Comparison of ENCODE assay signal across 1 cellular context in genomic region chr18:32373995-32374394, GRCh38.
TF ChIP-seq lines count a peak whose summit lies in the region.

No MANE protein-coding gene starts in this region.

TF ChIP-seq in HEK293, 187 proteins besides CTCF, POLR2A, EP300 and RAD21 (continued from another document and continues in another):
- TF ChIP-seq PRDM2 (tag by site-specific recombination; IDR thresholded peaks at IDR 0.05; ENCODE audit: borderline replicate concordance) (no peak), HOXD13 (CRISPR knock-in tag; IDR thresholded peaks at IDR 0.05; ENCODE audit: borderline replicate concordance) (no peak), MZF1 (tag by site-specific recombination; IDR thresholded peaks at IDR 0.05; ENCODE audit: borderline replicate concordance) (0 out of 2 replicates have a peak, but pooled peaks have one; percentile 15), KLF10 (tag by site-specific recombination; IDR thresholded peaks at IDR 0.05) (0 out of 2 replicates have a peak, but pooled peaks have one; percentile 31), ZSCAN23 (tag by site-specific recombination; IDR thresholded peaks at IDR 0.05) (no peak), BCL6B (tag by site-specific recombination; IDR thresholded peaks at IDR 0.05) (peak; percentile 74; the same call in 1 of the 2 replicates), ZNF214 (tag by site-specific recombination; IDR thresholded peaks at IDR 0.05; ENCODE audit: borderline replicate concordance) (no peak), ZBTB17 (tag by site-specific recombination; IDR thresholded peaks at IDR 0.05) (peak; percentile 70), ZNF416 (tag by site-specific recombination; IDR thresholded peaks at IDR 0.05) (no peak), ZNF184 (tag by site-specific recombination; IDR thresholded peaks at IDR 0.05) (0 out of 2 replicates have a peak, but pooled peaks have one; percentile 35), ZNF341 (tag by site-specific recombination; IDR thresholded peaks at IDR 0.05; ENCODE audit: low read depth) (no peak), HOXC10 (CRISPR knock-in tag; IDR thresholded peaks at IDR 0.05) (no peak), ZNF580 (tag by site-specific recombination; IDR thresholded peaks at IDR 0.05) (0 out of 2 replicates have a peak, but pooled peaks have one; percentile 29), PRDM6 (tag by site-specific recombination; IDR thresholded peaks at IDR 0.05) (peak; percentile 55; the same call in 1 of the 2 replicates), ZNF596 (tag by site-specific recombination; IDR thresholded peaks at IDR 0.05) (no peak), ATF2 (tag by site-specific recombination; IDR thresholded peaks at IDR 0.05; ENCODE audit: low read depth) (peak; percentile 59; the same call in 1 of the 2 replicates), SP3 (tag by site-specific recombination; IDR thresholded peaks at IDR 0.05) (no peak), ZNF585B (tag by site-specific recombination; IDR thresholded peaks at IDR 0.05) (no peak), ZNF645 (tag by site-specific recombination; IDR thresholded peaks at IDR 0.05) (no peak), IKZF3 (tag by site-specific recombination; IDR thresholded peaks at IDR 0.05) (peak; percentile 64; the same call in 1 of the 2 replicates), GLIS2 (tag by site-specific recombination; IDR thresholded peaks at IDR 0.05) (no peak), ZNF843 (tag by site-specific recombination; IDR thresholded peaks at IDR 0.05) (peak; percentile 56; the same call in 1 of the 2 replicates), ZNF239 (tag by site-specific recombination; IDR thresholded peaks at IDR 0.05) (no peak), SP7 (tag by site-specific recombination; IDR thresholded peaks at IDR 0.05) (peak; percentile 96), TCF7L2 (IDR thresholded peaks at IDR 0.05; ENCODE audit: borderline replicate concordance, low read depth, low read length) (peak; percentile 85), TRIM28 (IDR thresholded peaks at IDR 0.05; ENCODE audit: borderline replicate concordance, low read length) (peak; percentile 98), ZBTB20 (tag by site-specific recombination; IDR thresholded peaks at IDR 0.05) (no peak), ZNF10 (tag by site-specific recombination; IDR thresholded peaks at IDR 0.05) (no peak), ZNF26 (tag by site-specific recombination; IDR thresholded peaks at IDR 0.05) (no peak), ZNF423 (tag by site-specific recombination; IDR thresholded peaks at IDR 0.05) (no peak), KLF17 (tag by site-specific recombination; IDR thresholded peaks at IDR 0.05) (no peak), ZEB2 (tag by site-specific recombination; IDR thresholded peaks at IDR 0.05) (0 out of 2 replicates have a peak, but pooled peaks have one; percentile 43), ZNF138 (tag by site-specific recombination; IDR thresholded peaks at IDR 0.05; ENCODE audit: borderline replicate concordance) (no peak), ZNF366 (tag by site-specific recombination; conservative IDR thresholded peaks at IDR 0.05) (peak; percentile 86), MYNN (tag by site-specific recombination; IDR thresholded peaks at IDR 0.05; ENCODE audit: borderline replicate concordance) (no peak), ZNF37A (tag by site-specific recombination; IDR thresholded peaks at IDR 0.05) (no peak), SETDB1 (IDR thresholded peaks at IDR 0.05; ENCODE audit: insufficient read length, low read length) (peak; percentile 62), ZNF626 (tag by site-specific recombination; IDR thresholded peaks at IDR 0.05) (no peak), ZNF248 (tag by site-specific recombination; IDR thresholded peaks at IDR 0.05) (no peak), ZNF24 (tag by site-specific recombination; IDR thresholded peaks at IDR 0.05) (peak; percentile 52; the same call in 1 of the 2 replicates), ZNF600 (tag by site-specific recombination; IDR thresholded peaks at IDR 0.05) (no peak), ZNF704 (tag by site-specific recombination; IDR thresholded peaks at IDR 0.05) (no peak), PRDM1 (tag by site-specific recombination; IDR thresholded peaks at IDR 0.05) (no peak; the same call in 1 of the 2 replicates), ZFP41 (tag by site-specific recombination; IDR thresholded peaks at IDR 0.05; ENCODE audit: borderline replicate concordance) (no peak), ZNF19 (tag by site-specific recombination; IDR thresholded peaks at IDR 0.05; ENCODE audit: low read depth) (no peak), ZNF426 (tag by site-specific recombination; IDR thresholded peaks at IDR 0.05) (no peak), GFI1B (tag by site-specific recombination; IDR thresholded peaks at IDR 0.05) (no peak), ZNF148 (tag by site-specific recombination; IDR thresholded peaks at IDR 0.05; ENCODE audit: borderline replicate concordance) (no peak)
